Comparison of ENCODE assay signal across 6 cellular contexts in genomic region chr17:18315498-18316360, GRCh38. TPM values are rescaled to one million over a fixed set of nuclear protein-coding genes. Genes with fewer than 3 reads are reported as not detected.
DNase-seq lines count a peak whose midpoint lies in the region; ATAC-seq and TF ChIP-seq lines count a peak whose summit lies in the region.

No MANE protein-coding gene starts in this region.

- CTCF ChIA-PET in activated CD4-positive, alpha-beta memory T cell treated with anti-CD3 and anti-CD28 coated beads, Interleukin-2, amount 10 ng/mL, durations not matched to agents 7 days and 5 days (lab: Charles Lee): interaction anchor here (0.5 kb wide), 1 partner anchor 1930 kb away, joined by 3 read pairs; no protein-coding TSS in a partner anchor

- POLR2A ChIA-PET in activated CD4-positive, alpha-beta memory T cell treated with anti-CD3 and anti-CD28 coated beads, Interleukin-2, amount 10 ng/mL, durations not matched to agents 7 days and 5 days (lab: Charles Lee): interaction anchor here (0.6 to 2.4 kb wide), 7 partner anchors 10 to 92 kb away, joined by 3 to 7 read pairs (median 5); partner anchors contain the start of gene SHMT1

- H3K27ac ChIP-seq in liver (ENCODE audit: low read depth in 1 of 2, low read length in 2 of 2): peak overlapping the region; percentile 87 to 92

- peak overlapping the region; percentile 92 for H3K4me3 Mint-ChIP-seq in activated CD4-positive, alpha-beta memory T cell treated with anti-CD3 and anti-CD28 coated beads, Interleukin-2, amount 10 ng/mL, durations not matched to agents 7 days and 5 days

- peak overlapping the region; percentile 29 to 87 for H3K9ac ChIP-seq in liver (ENCODE audit: low read depth in 1 of 2, low read length in 2 of 2)

- no peak for TF ChIP-seq CTCF in liver (IDR thresholded peaks at IDR 0.05; ENCODE audit: low read depth, low read length, missing input control)

- H3K4me1 ChIP-seq in liver (ENCODE audit: control insufficient read depth in 4 of 4, insufficient read depth in 4 of 4, low read length in 3 of 4): peaks cover 6 to 63% (median 49%) of the 10 kb centered on the region in 4 donors

- TF ChIP-seq RAD21 in liver (IDR thresholded peaks at IDR 0.05): no peak

- H3K27me3 Mint-ChIP-seq in activated CD4-positive, alpha-beta memory T cell treated with anti-CD3 and anti-CD28 coated beads, Interleukin-2, amount 10 ng/mL, durations not matched to agents 7 days and 5 days: no peaks in the 10 kb centered on the region

- H3K4me3 ChIP-seq in liver (ENCODE audit: low read depth in 1 of 3, low read length in 3 of 3): peak overlapping the region; percentile 73 to 96 (median 79)

- DNase-seq in activated CD4-positive, alpha-beta memory T cell treated with anti-CD3 and anti-CD28 coated beads, Interleukin-2, amount 10 ng/mL, durations not matched to agents 7 days and 5 days: peak; percentile 48
- no peak for DNase-seq in amniotic stem cell (lab: John Stamatoyannopoulos, UW)
- DNase-seq in stimulated activated CD4-positive, alpha-beta T cell treated with anti-CD3 and anti-CD28 coated beads, Interleukin-4, amount 100 ng/mL, for 1 hour: no peak
- no peak for DNase-seq in cerebellar cortex (ENCODE audit: low spot score)

- H3K9me3 Mint-ChIP-seq in activated CD4-positive, alpha-beta memory T cell treated with anti-CD3 and anti-CD28 coated beads, Interleukin-2, amount 10 ng/mL, durations not matched to agents 7 days and 5 days: no peaks in the 10 kb centered on the region

- ATAC-seq in HG02885 (IDR thresholded peaks at IDR 0.05; ENCODE audit: poor library complexity, unreplicated experiment): peak; percentile 13

- H3K9me3 ChIP-seq in liver (ENCODE audit: control insufficient read depth in 4 of 4, low read length in 3 of 4): no peaks in the 10 kb centered on the region

- 26% methylated on average over 37 of the region's 37 CpGs for WGBS in liver

- peak overlapping the region; percentile 98 for H3K27ac Mint-ChIP-seq in activated CD4-positive, alpha-beta memory T cell treated with anti-CD3 and anti-CD28 coated beads, Interleukin-2, amount 10 ng/mL, durations not matched to agents 7 days and 5 days

- H3K4me1 Mint-ChIP-seq in activated CD4-positive, alpha-beta memory T cell treated with anti-CD3 and anti-CD28 coated beads, Interleukin-2, amount 10 ng/mL, durations not matched to agents 7 days and 5 days: peaks cover 74% of the 10 kb centered on the region

- H3K27me3 ChIP-seq in liver (ENCODE audit: control insufficient read depth in 4 of 4, insufficient read depth in 4 of 4, low read length in 3 of 4): no peaks in the 10 kb centered on the region

- H3K36me3 Mint-ChIP-seq in activated CD4-positive, alpha-beta memory T cell treated with anti-CD3 and anti-CD28 coated beads, Interleukin-2, amount 10 ng/mL, durations not matched to agents 7 days and 5 days (ENCODE audit: low read depth): peaks cover 53% of the 10 kb centered on the region

- peaks cover 0 to 8% (median 7%) of the 10 kb centered on the region in 4 donors for H3K36me3 ChIP-seq in liver (ENCODE audit: control insufficient read depth in 4 of 4, insufficient read depth in 3 of 4, low read depth in 1 of 4, low read length in 3 of 4)

TF ChIP-seq in liver, 16 proteins besides CTCF, POLR2A, EP300 and RAD21:
- TF ChIP-seq FOXA2 (IDR thresholded peaks at IDR 0.05): no peak
- peak; percentile 70 for TF ChIP-seq YY1 (IDR thresholded peaks at IDR 0.05)
TF ChIP-seq in liver: peak in this region for 1.

RNA-seq across cellular contexts. Expression of gene SMCR8, which starts 0.6 kb away (rescaled TPM):
- total RNA-seq in activated CD4-positive, alpha-beta memory T cell treated with anti-CD3 and anti-CD28 coated beads, Interleukin-2, amount 10 ng/mL, durations not matched to agents 7 days and 5 days: 10 to 100 TPM; 27.0 to 27.9 TPM
- total RNA-seq in liver: 1 to 10 TPM; 9.0 to 9.7 TPM
- polyA plus RNA-seq in liver: 1 to 10 TPM in 1 of 2 donors, under 1 TPM in 1; 0.76 to 3.2 TPM

RNA-seq across cellular contexts. Expression of gene TOP3A, which starts 0.9 kb away (rescaled TPM):
- total RNA-seq in activated CD4-positive, alpha-beta memory T cell treated with anti-CD3 and anti-CD28 coated beads, Interleukin-2, amount 10 ng/mL, durations not matched to agents 7 days and 5 days: 10 to 100 TPM; 51.4 to 54.9 TPM
- total RNA-seq in liver: 10 to 100 TPM; 18.3 to 37.5 TPM
- polyA plus RNA-seq in liver: 10 to 100 TPM in 1 of 2 donors, 1 to 10 TPM in 1; 6.6 to 10.2 TPM

RNA-seq across cellular contexts. Expression of gene SHMT1, which starts 47.6 kb away (rescaled TPM):
- total RNA-seq in activated CD4-positive, alpha-beta memory T cell treated with anti-CD3 and anti-CD28 coated beads, Interleukin-2, amount 10 ng/mL, durations not matched to agents 7 days and 5 days: 10 to 100 TPM; 38.1 to 41.1 TPM
- 100 to 1,000 TPM in 1 of 2 donors, 10 to 100 TPM in 1; 39.6 to 307 TPM for total RNA-seq in liver
- 100 to 1,000 TPM; 343 to 360 TPM for polyA plus RNA-seq in liver

RNA-seq across cellular contexts. Expression of gene MIEF2, which starts 55.3 kb away (rescaled TPM):
- total RNA-seq in activated CD4-positive, alpha-beta memory T cell treated with anti-CD3 and anti-CD28 coated beads, Interleukin-2, amount 10 ng/mL, durations not matched to agents 7 days and 5 days: 10 to 100 TPM in 1 of 2 experiments, 1 to 10 TPM in 1; 9.2 to 10.9 TPM
- total RNA-seq in liver: 10 to 100 TPM in 1 of 2 donors, 1 to 10 TPM in 1; 7.4 to 11.1 TPM
- polyA plus RNA-seq in liver: 1 to 10 TPM; 4.1 to 5.8 TPM

RNA-seq across cellular contexts. Expression of gene FLII, which starts 57.2 kb away (rescaled TPM):
- 100 to 1,000 TPM; 336 TPM for total RNA-seq in activated CD4-positive, alpha-beta memory T cell treated with anti-CD3 and anti-CD28 coated beads, Interleukin-2, amount 10 ng/mL, durations not matched to agents 7 days and 5 days
- 10 to 100 TPM; 73.4 to 90.9 TPM for total RNA-seq in liver
- polyA plus RNA-seq in liver: 10 to 100 TPM; 49.3 to 79.3 TPM
